ENCODE assay signal across 9 cellular contexts in the genomic region with DNA sequence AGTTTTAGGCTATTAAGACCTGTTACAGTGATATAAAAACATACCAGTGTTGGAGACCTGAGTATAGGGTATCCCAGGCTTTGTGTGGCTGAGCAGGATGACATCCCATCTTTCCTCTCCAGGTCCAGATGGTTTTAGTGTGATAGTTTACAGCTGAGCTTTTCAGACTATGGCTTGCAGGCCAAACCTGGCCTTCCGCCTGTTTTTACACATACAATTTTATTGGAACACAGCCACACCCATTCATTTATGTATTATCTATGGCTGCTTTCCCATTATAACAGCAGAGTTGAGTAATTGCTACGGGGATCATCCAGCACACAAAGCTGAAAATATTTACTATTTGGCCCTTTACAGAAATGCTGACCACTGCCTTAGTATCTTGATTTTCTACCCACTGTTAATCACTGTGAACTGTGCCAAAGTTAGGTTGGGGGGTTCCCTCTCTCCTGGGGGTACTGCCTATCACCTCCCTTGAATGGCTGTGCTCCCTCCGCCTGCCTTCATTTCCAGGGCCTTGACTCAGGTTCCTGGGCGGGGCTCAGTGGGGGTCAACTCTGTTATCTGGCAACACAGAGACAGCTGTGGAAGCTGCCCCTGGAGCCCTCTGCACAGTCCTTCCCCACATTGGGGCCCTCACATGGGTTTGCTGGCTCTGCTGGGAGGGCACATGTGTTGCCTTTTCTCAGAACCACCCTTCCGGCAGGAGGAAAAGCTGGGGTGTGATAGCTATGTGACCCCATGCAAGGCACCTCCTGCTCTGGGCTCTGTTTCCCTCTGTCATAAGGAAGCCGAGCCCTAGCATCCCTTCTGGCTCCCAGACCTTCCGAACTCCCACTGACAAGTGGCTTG. TPM values are rescaled to one million over a fixed set of nuclear protein-coding genes. Genes with fewer than 3 reads are reported as not detected.
DNase-seq lines count a peak whose midpoint lies in the region; ATAC-seq and TF ChIP-seq lines count a peak whose summit lies in the region.
"Had no signal": no experiment of that assay in that cellular context is flagged by ENCODE, and none has a peak within 500 bp of the region (broad histone marks: within the 10 kb centered on the region; RNA-seq: fewer than 3 reads in every experiment).

No MANE protein-coding gene starts in this region.

- peaks cover 99% of the 10 kb centered on the region for H3K4me1 Mint-ChIP-seq in CD4-positive, alpha-beta T cell (ENCODE audit: low read depth)
- peaks cover 85% of the 10 kb centered on the region for H3K4me1 Mint-ChIP-seq in T-helper 1 cell treated with Interleukin-12 subunit alpha and Interleukin-12 subunit beta and Interleukin-4 antibody, amounts not matched to agents 30 μg/mL and 1 μg/mL, for 36 hours (ENCODE audit: low read depth)
- H3K4me1 Mint-ChIP-seq in nephron = peaks cover 75% of the 10 kb centered on the region

- no peaks in the 10 kb centered on the region for H3K9me3 Mint-ChIP-seq in CD4-positive, alpha-beta T cell
- peaks cover 9% of the 10 kb centered on the region for H3K9me3 Mint-ChIP-seq in T-helper 1 cell treated with Interleukin-12 subunit alpha and Interleukin-12 subunit beta and Interleukin-4 antibody, amounts not matched to agents 30 μg/mL and 1 μg/mL, for 36 hours
- H3K9me3 Mint-ChIP-seq in nephron = peaks cover 9% of the 10 kb centered on the region

- no peak for TF ChIP-seq CTCF in CD4-positive, alpha-beta T cell (IDR thresholded peaks at IDR 0.05)
- TF ChIP-seq CTCF in nephron (IDR thresholded peaks at IDR 0.05; ENCODE audit: unreplicated experiment in 3 of 3) = no peak

- ATAC-seq in CD4-positive, alpha-beta T cell (ENCODE audit: poor library complexity) = no peak
- peak; percentile 1 for ATAC-seq in esophagus mucosa
- ATAC-seq in GM18517 (IDR thresholded peaks at IDR 0.05; ENCODE audit: unreplicated experiment) = no peak

- no peaks in the 10 kb centered on the region for H3K9me3 ChIP-seq in CD4-positive, alpha-beta T cell (ENCODE audit: control insufficient read depth, low read length)

- intact Hi-C loops in CD4-positive, alpha-beta T cell (cut with DNase I, micrococcal nuclease) = loop anchor here in 1 of 2 experiments (1.0 kb wide), 1 partner anchor 29 kb away; no protein-coding TSS in a partner anchor

- no peaks in the 10 kb centered on the region for H3K27me3 ChIP-seq in CD4-positive, alpha-beta T cell (ENCODE audit: control insufficient read depth, insufficient read depth, low read length)

- H3K27ac Mint-ChIP-seq in CD4-positive, alpha-beta T cell = peak overlapping the region; percentile 78
- H3K27ac Mint-ChIP-seq in T-helper 1 cell treated with Interleukin-12 subunit alpha and Interleukin-12 subunit beta and Interleukin-4 antibody, amounts not matched to agents 30 μg/mL and 1 μg/mL, for 36 hours = peak overlapping the region; percentile 91
- H3K27ac Mint-ChIP-seq in nephron = peak overlapping the region in 2 of 3 experiments; percentile 89 to 94

- peaks cover 91% of the 10 kb centered on the region for H3K36me3 Mint-ChIP-seq in CD4-positive, alpha-beta T cell (ENCODE audit: low read depth)
- H3K36me3 Mint-ChIP-seq in T-helper 1 cell treated with Interleukin-12 subunit alpha and Interleukin-12 subunit beta and Interleukin-4 antibody, amounts not matched to agents 30 μg/mL and 1 μg/mL, for 36 hours (ENCODE audit: low read depth) = peaks cover 56% of the 10 kb centered on the region
- peaks cover 63% of the 10 kb centered on the region for H3K36me3 Mint-ChIP-seq in nephron (ENCODE audit: low read depth)

- peak overlapping the region; percentile 62 for H3K4me3 Mint-ChIP-seq in CD4-positive, alpha-beta T cell
- H3K4me3 Mint-ChIP-seq in T-helper 1 cell treated with Interleukin-12 subunit alpha and Interleukin-12 subunit beta and Interleukin-4 antibody, amounts not matched to agents 30 μg/mL and 1 μg/mL, for 36 hours = peak overlapping the region; percentile 66
- no peak overlapping the region for H3K4me3 Mint-ChIP-seq in nephron

- CTCF ChIA-PET in CD4-positive, alpha-beta T cell (lab: Charles Lee) = interaction anchor here (1.0 to 11.6 kb wide), 5 partner anchors 8 to 53 kb away, joined by 4 to 250 read pairs (median 6); no protein-coding TSS in a partner anchor

- peak overlapping the region; percentile 54 for H3K27ac ChIP-seq in CD4-positive, alpha-beta T cell (ENCODE audit: low read depth, low read length)
- H3K27ac ChIP-seq: KMS-11 had no signal

- H3K27me3 Mint-ChIP-seq in CD4-positive, alpha-beta T cell = no peaks in the 10 kb centered on the region
- no peaks in the 10 kb centered on the region for H3K27me3 Mint-ChIP-seq in T-helper 1 cell treated with Interleukin-12 subunit alpha and Interleukin-12 subunit beta and Interleukin-4 antibody, amounts not matched to agents 30 μg/mL and 1 μg/mL, for 36 hours (ENCODE audit: low read depth)
- no peaks in the 10 kb centered on the region for H3K27me3 Mint-ChIP-seq in nephron (ENCODE audit: low read depth)

- POLR2A ChIA-PET in CD4-positive, alpha-beta T cell (lab: Charles Lee) = interaction anchor here (4.1 to 12.8 kb wide), 3 partner anchors 9 to 53 kb away, joined by 11 to 302 read pairs (median 158); no protein-coding TSS in a partner anchor

- peak in 1 of 10 experiments; percentile 32 for DNase-seq in CD4-positive, alpha-beta T cell
- no peak for DNase-seq in T1000 (lab: John Stamatoyannopoulos, UW)
- no peak for DNase-seq in stimulated activated CD8-positive, alpha-beta memory T cell treated with anti-CD3 and anti-CD28 coated beads, Interleukin-4, amount 100 ng/mL, for 48 hours
- no peak for DNase-seq in NCI-H1436 treated with DMSO at 0.1 percent for 48 hours (lab: John Stamatoyannopoulos, UW)

RNA-seq across cellular contexts. Expression of a gene that starts 40.3 kb away (rescaled TPM):
- total RNA-seq in CD4-positive, alpha-beta T cell = under 1 TPM; 0.16 to 0.31 TPM
- 0.04 TPM for total RNA-seq in esophagus mucosa

RNA-seq across cellular contexts. Expression of a gene that starts 43.3 kb away (rescaled TPM):
- total RNA-seq in CD4-positive, alpha-beta T cell = 100 to 1,000 TPM; 167 to 168 TPM
- 94.6 TPM for total RNA-seq in esophagus mucosa

Comparison
In these comparisons a context has a peak if more than half of its experiments do, and no peak if none do; other contexts are left out.
1. H3K4me3 Mint-ChIP-seq: peak in CD4-positive, alpha-beta T cell (single experiment) and T-helper 1 cell treated with Interleukin-12 subunit alpha and Interleukin-12 subunit beta and Interleukin-4 antibody, amounts not matched to agents 30 μg/mL and 1 μg/mL, for 36 hours (single experiment); none in nephron (0 of 3).
2. Peak in every context shown above with its lines, with median percentiles within 50 percentile points of each other: H3K27ac Mint-ChIP-seq.